31 cellular contexts compared by ENCODE assay signal in the genomic region with DNA sequence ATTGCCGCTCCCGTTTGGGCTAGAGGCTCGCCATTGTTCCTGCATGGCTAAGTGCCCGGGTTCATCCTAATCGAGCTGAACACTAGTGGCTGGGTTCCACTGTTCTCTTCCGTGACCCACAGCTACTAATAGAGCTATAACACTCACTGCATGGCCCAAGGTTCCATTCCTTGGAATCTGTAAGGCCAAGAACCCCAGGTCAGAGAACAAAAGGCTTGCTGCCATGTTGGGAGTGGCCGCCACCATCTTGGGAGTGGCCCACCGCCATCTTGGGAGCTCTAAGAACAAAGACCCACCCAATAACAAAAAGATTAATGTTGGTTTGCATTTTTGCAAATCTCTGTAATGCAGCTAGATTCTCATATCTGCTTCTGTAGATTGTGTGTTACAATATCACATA.
"Had no signal": no experiment of that assay in that cellular context is flagged by ENCODE, and none has a peak within 500 bp of the region (broad histone marks: within the 10 kb centered on the region; RNA-seq: fewer than 3 reads in every experiment).

No MANE protein-coding gene starts in this region.

- DNase-seq: Kasumi-1, KG1, MG63, NCI-H1092, NCI-H1105, NCI-H1417 treated with DMSO at 0.1 percent for 48 hours, NCI-H1436 treated with DMSO at 0.1 percent for 48 hours, NCI-H1694 treated with DMSO at 0.1 percent for 48 hours, NCI-H187 treated with DMSO at 0.1 percent for 48 hours, NCI-H2029, NCI-H2081, NCI-H2171 treated with DMSO at 0.1 percent for 48 hours, NCI-H2227 treated with DMSO at 0.1 percent for 48 hours, NCI-H345, NCI-H446, NCI-H510A treated with DMSO at 0.1 percent for 48 hours, NCI-H524 treated with DMSO at 0.1 percent for 48 hours, NCI-H526 treated with DMSO at 0.1 percent for 48 hours, NCI-H748 treated with DMSO at 0.1 percent for 48 hours, NCI-H82, PC-9, SHP77, SIG-M5, SJCRH30, SW 1271, T-helper 1 cell had no signal

- H3K4me1 ChIP-seq: SJCRH30 had no signal

- H3K27ac ChIP-seq: PC-9, RWPE1, SJCRH30, SK-N-MC had no signal

- H3K27me3 ChIP-seq: MG63, SJCRH30 had no signal

- H3K4me2 ChIP-seq: PC-9 had no signal

- H3K36me3 ChIP-seq: MG63, SJCRH30 had no signal

- H3K4me3 ChIP-seq: MG63, PC-9, SJCRH30, SK-N-MC had no signal

- ATAC-seq: Panc1, Right ventricle myocardium inferior had no signal

- FAIRE-seq: RCC 7860 had no signal

- H2AFZ ChIP-seq: PC-9 had no signal

- H3K9me3 ChIP-seq: MG63, SJCRH30 had no signal
